ENCODE assay signal across 10 cellular contexts in genomic region chr9:23537192-23538059, GRCh38.
DNase-seq lines count a peak whose midpoint lies in the region; ATAC-seq, FAIRE-seq and TF ChIP-seq lines count a peak whose summit lies in the region.
"Had no signal": no experiment of that assay in that cellular context is flagged by ENCODE, and none has a peak within 500 bp of the region (broad histone marks: within the 10 kb centered on the region; RNA-seq: fewer than 3 reads in every experiment).

No MANE protein-coding gene starts in this region.

- no peak for FAIRE-seq in HepG2 (lab: Jason Lieb, UNC)

- no peak overlapping the region for H2AFZ ChIP-seq in HepG2 (ENCODE audit: low read length)
- H2AFZ ChIP-seq in smooth muscle cell (ENCODE audit: low read depth): peak overlapping the region; percentile 47

- H3K4me3 ChIP-seq in brain microvascular endothelial cell (ENCODE audit: low read depth, low read length): peak overlapping the region; percentile 37
- H3K4me3 ChIP-seq in HepG2 (replicated peaks in 1 of 3; ENCODE audit: insufficient read depth in 1 of 3, low read depth in 2 of 3, low read length in 3 of 3): no peak overlapping the region
- H3K4me3 ChIP-seq in smooth muscle cell: peak overlapping the region; percentile 27

- no peak for TF ChIP-seq RAD21 in HepG2 (CRISPR knock-in tag; IDR thresholded peaks at IDR 0.05)

- no peaks in the 10 kb centered on the region for H3K27me3 ChIP-seq in brain microvascular endothelial cell (replicated peaks)
- H3K27me3 ChIP-seq in HepG2 (ENCODE audit: control insufficient read depth in 1 of 2, insufficient read depth in 2 of 2, low read length in 2 of 2): no peaks in the 10 kb centered on the region
- no peaks in the 10 kb centered on the region for H3K27me3 ChIP-seq in smooth muscle cell (ENCODE audit: low read depth)

- no TSS peak for BruUV-seq in HepG2 (replicated peaks; lab: Mats Ljungman, UMichigan)

- CTCF ChIA-PET in HepG2 (lab: Yijun Ruan, JAX; ENCODE audit: low intra/inter-chr PET ratio, low total read pairs): no interaction called here

- TF ChIP-seq POLR2A in HepG2 (IDR thresholded peaks at IDR 0.05; ENCODE audit: insufficient read depth in 1 of 2, low read depth in 2 of 2, low read length in 2 of 2): no peak

- no peaks in the 10 kb centered on the region for H3K79me2 ChIP-seq in HepG2 (ENCODE audit: insufficient read depth, low read length)
- no peaks in the 10 kb centered on the region for H3K79me2 ChIP-seq in smooth muscle cell (ENCODE audit: low read depth)

- H3K36me3 ChIP-seq in brain microvascular endothelial cell (replicated peaks): no peaks in the 10 kb centered on the region
- no peaks in the 10 kb centered on the region for H3K36me3 ChIP-seq in HepG2 (replicated peaks in 1 of 2; ENCODE audit: control insufficient read depth in 1 of 2, insufficient read depth in 2 of 2, low read length in 2 of 2)
- no peaks in the 10 kb centered on the region for H3K36me3 ChIP-seq in smooth muscle cell (ENCODE audit: low read depth)

- ATAC-seq in HepG2: no peak
- no peak for ATAC-seq in stimulated activated naive CD8-positive, alpha-beta T cell treated with anti-CD3 and anti-CD28 coated beads, Interleukin-15, Interleukin-2, amounts not matched to agents 100 U/mL and 50 U/mL, for 24 hours
- ATAC-seq: activated T-cell treated with anti-CD3 and anti-CD28 coated beads, Interleukin-2, amount 50 U/mL, for 72 hours had no signal

- H3K4me1 ChIP-seq in HepG2 (ENCODE audit: insufficient read depth, low read length) (no peaks in the 10 kb centered on the region), smooth muscle cell (ENCODE audit: low read depth) (peaks cover 18% of the 10 kb centered on the region)

- 49% methylated on average over 12 of the region's 17 CpGs for WGBS in HepG2 (ENCODE audit: low lambda C conversion rate)
- WGBS in smooth muscle cell (ENCODE audit: low lambda C conversion rate): 32% methylated on average over 17 of the region's 17 CpGs

- H3K9me3 ChIP-seq in HepG2 (ENCODE audit: low read length): no peaks in the 10 kb centered on the region
- no peaks in the 10 kb centered on the region for H3K9me3 ChIP-seq in smooth muscle cell (replicated peaks; ENCODE audit: low read depth)

- POLR2A ChIA-PET in HepG2 (lab: Yijun Ruan, JAX): no interaction called here

- peak; percentile 63 for DNase-seq in NCI-H446 treated with DMSO at 0.1 percent for 48 hours (lab: John Stamatoyannopoulos, UW)
- DNase-seq in brain microvascular endothelial cell: no peak
- DNase-seq in HepG2 (ENCODE audit: low spot score): peak; percentile 2
- no peak for DNase-seq in smooth muscle cell (lab: John Stamatoyannopoulos, UW; ENCODE audit: unreplicated experiment)
- DNase-seq in NCI-H2196 (lab: John Stamatoyannopoulos, UW; ENCODE audit: unreplicated experiment): no peak
- DNase-seq in stimulated activated naive CD8-positive, alpha-beta T cell treated with anti-CD3 and anti-CD28 coated beads, Interleukin-15, Interleukin-2, amounts not matched to agents 100 U/mL and 50 U/mL, for 24 hours: no peak
- DNase-seq in NCI-H187 treated with DMSO at 0.1 percent for 48 hours (lab: John Stamatoyannopoulos, UW): no peak
- DNase-seq: activated T-cell treated with anti-CD3 and anti-CD28 coated beads, Interleukin-2, amount 50 U/mL, for 72 hours; dermis blood vessel endothelial cell; immature natural killer cell had no signal

- TF ChIP-seq EP300 in HepG2 (IDR thresholded peaks at IDR 0.05; ENCODE audit: low read depth in 2 of 2, low read length in 2 of 2) (no peak), HepG2 (CRISPR knock-in tag; IDR thresholded peaks at IDR 0.05; ENCODE audit: borderline replicate concordance) (no peak)

- in situ Hi-C loops in brain microvascular endothelial cell (cut with HindIII; ENCODE audit: low pct_ligation_motif_present, low sequenced_read_pairs): no loop called here
- in situ Hi-C loops in HepG2 (cut with HindIII; ENCODE audit: extremely low pct_ligation_motif_present, low pct_unique_long_range_greater_than_20kb): no loop called here

- H3K27ac ChIP-seq in brain microvascular endothelial cell: no peak overlapping the region
- no peak overlapping the region for H3K27ac ChIP-seq in HepG2 (ENCODE audit: extremely low read length, insufficient read depth, low read length)
- H3K27ac ChIP-seq in smooth muscle cell (ENCODE audit: low read depth): no peak overlapping the region

- TF ChIP-seq CTCF in brain microvascular endothelial cell (IDR thresholded peaks at IDR 0.05; ENCODE audit: low read depth, low read length, missing control alignments) (no peak), HepG2 (CRISPR knock-in tag; IDR thresholded peaks at IDR 0.05) (no peak), smooth muscle cell (IDR thresholded peaks at IDR 0.05; ENCODE audit: borderline replicate concordance, insufficient read depth, poor library complexity, severe bottlenecking) (no peak)

- H3K4me2 ChIP-seq in HepG2 (ENCODE audit: low read depth, low read length) (no peak overlapping the region), smooth muscle cell (peak overlapping the region; percentile 73)

- H3F3A ChIP-seq in smooth muscle cell (ENCODE audit: low read depth): no peaks in the 10 kb centered on the region

- H4K20me1 ChIP-seq in HepG2 (ENCODE audit: insufficient read depth, low read length): no peaks in the 10 kb centered on the region
- H4K20me1 ChIP-seq in smooth muscle cell (ENCODE audit: low read depth): no peaks in the 10 kb centered on the region

- H3K9ac ChIP-seq in HepG2 (ENCODE audit: insufficient read depth, low read depth, low read length) (no peak overlapping the region), smooth muscle cell (ENCODE audit: low read depth) (no peak overlapping the region)

- intact Hi-C loops in HepG2 (cut with micrococcal nuclease; ENCODE audit: unreplicated experiment): no loop called here

TF ChIP-seq in HepG2, 621 proteins besides CTCF, POLR2A, EP300 and RAD21:
- TF ChIP-seq HNF1B (CRISPR knock-in tag; IDR thresholded peaks at IDR 0.05): no peak
- no peak for TF ChIP-seq TARDBP (CRISPR knock-in tag; IDR thresholded peaks at IDR 0.05)
- TF ChIP-seq HNF4A (CRISPR knock-in tag; IDR thresholded peaks at IDR 0.05): peak; percentile 39; the same call in 1 of the 2 replicates
- peak; percentile 50; the same call in 1 of the 2 replicates for TF ChIP-seq TFAP4 (IDR thresholded peaks at IDR 0.05; ENCODE audit: borderline replicate concordance, low read depth)
- no peak for TF ChIP-seq ZNF513 (CRISPR knock-in tag; conservative IDR thresholded peaks at IDR 0.05)
- no peak for TF ChIP-seq ZNF563 (CRISPR knock-in tag; IDR thresholded peaks at IDR 0.05)

Comparison
In these comparisons a context has a peak if more than half of its experiments do, and no peak if none do; other contexts are left out.
1. DNase-seq: peak in NCI-H446 treated with DMSO at 0.1 percent for 48 hours (single experiment) and HepG2 (single experiment); none in brain microvascular endothelial cell (single experiment), smooth muscle cell (single experiment), NCI-H2196 (single experiment), stimulated activated naive CD8-positive, alpha-beta T cell treated with anti-CD3 and anti-CD28 coated beads, Interleukin-15, Interleukin-2, amounts not matched to agents 100 U/mL and 50 U/mL, for 24 hours (single experiment) and NCI-H187 treated with DMSO at 0.1 percent for 48 hours (single experiment).
2. H3K4me3 ChIP-seq: peak in brain microvascular endothelial cell (single experiment) and smooth muscle cell (single experiment); none in HepG2 (0 of 3).